In genomic region chr15:90839187-90840071, GRCh38 we compare ENCODE assay signal across 8 cellular contexts. TPM values are rescaled to one million over a fixed set of nuclear protein-coding genes. Genes with fewer than 3 reads are reported as not detected.
A peak's percentile ranks its signal among the peaks of the same experiment; 100 is the strongest.
DNase-seq lines count a peak whose midpoint lies in the region; ATAC-seq and TF ChIP-seq lines count a peak whose summit lies in the region.

No MANE protein-coding gene starts in this region.

- peak overlapping the region; percentile 28 for H4K12ac ChIP-seq in trophoblast cell (ENCODE audit: low read depth, low read length)

- H3K9ac ChIP-seq in BLaER1 (peak overlapping the region; percentile 81), trophoblast cell (ENCODE audit: low read length) (no peak overlapping the region)

- no peak overlapping the region for H3K23ac ChIP-seq in trophoblast cell (ENCODE audit: low read length)

- H3K9me3 ChIP-seq in BLaER1 (no peaks in the 10 kb centered on the region), trophoblast cell (ENCODE audit: insufficient read depth, low read depth, low read length) (no peaks in the 10 kb centered on the region)

- H2BK12ac ChIP-seq in trophoblast cell (ENCODE audit: low read length), result peak overlapping the region; percentile 81

- H3K4ac ChIP-seq in trophoblast cell (ENCODE audit: low read depth, low read length), result peak overlapping the region; percentile 38

- H2AFZ ChIP-seq in trophoblast cell (ENCODE audit: insufficient read depth, low read length, poor library complexity), result peak overlapping the region; percentile 42

- peak overlapping the region; percentile 90 for H3K4me2 ChIP-seq in BLaER1
- no peak overlapping the region for H3K4me2 ChIP-seq in trophoblast cell (ENCODE audit: low read length)

- DNase-seq in RWPE1 (ENCODE audit: low spot score) (peak; percentile 38), fibroblast of pulmonary artery (ENCODE audit: low read depth) (peak; percentile 51), trophoblast cell (peak; percentile 77 to 82), NCI-H510A treated with DMSO at 0.1 percent for 48 hours (lab: John Stamatoyannopoulos, UW) (no peak)

- H3K18ac ChIP-seq in trophoblast cell (ENCODE audit: low read length), result peak overlapping the region; percentile 20

- peak overlapping the region; percentile 67 for H2BK120ac ChIP-seq in trophoblast cell (ENCODE audit: insufficient read depth, low read length, poor library complexity)

- H4K91ac ChIP-seq in trophoblast cell (ENCODE audit: low read depth, low read length), result peak overlapping the region; percentile 87

- no peaks in the 10 kb centered on the region for H4K20me1 ChIP-seq in BLaER1

- CTCF ChIA-PET in RWPE1 (lab: Yijun Ruan, JAX), result interaction anchor here (0.7 to 1.0 kb wide), 3 partner anchors 12 to 689 kb away, joined by 3 to 6 read pairs (median 3); no protein-coding TSS in a partner anchor

- peaks cover 18% of the 10 kb centered on the region; the same call in 1 of the 2 replicates for H3K36me3 ChIP-seq in BLaER1
- H3K36me3 ChIP-seq in trophoblast cell (ENCODE audit: control insufficient read depth in 1 of 2, insufficient read depth in 2 of 2, low read length in 2 of 2), result no peaks in the 10 kb centered on the region

- peaks cover 20% of the 10 kb centered on the region for H3K79me1 ChIP-seq in trophoblast cell (ENCODE audit: low read length)

- peaks cover 53% of the 10 kb centered on the region for H3K4me1 ChIP-seq in BLaER1
- peaks cover 20 to 21% of the 10 kb centered on the region in 2 experiments for H3K4me1 ChIP-seq in trophoblast cell (ENCODE audit: control insufficient read depth in 1 of 2, insufficient read depth in 2 of 2, low read length in 2 of 2)

- peak overlapping the region; percentile 89 for H2AK5ac ChIP-seq in trophoblast cell (ENCODE audit: low read length)

- TF ChIP-seq CTCF in RWPE1 (conservative IDR thresholded peaks at IDR 0.05; ENCODE audit: low read depth) (no peak), fibroblast of pulmonary artery (IDR thresholded peaks at IDR 0.05; ENCODE audit: low read length, missing control alignments) (no peak)

- H3K79me2 ChIP-seq in trophoblast cell (ENCODE audit: control insufficient read depth, insufficient read depth, low read length, poor library complexity), result no peaks in the 10 kb centered on the region

- POLR2A ChIA-PET in RWPE1 (lab: Yijun Ruan, JAX; ENCODE audit: low non-redundant PET), result interaction anchor here (0.5 to 0.8 kb wide), 3 partner anchors 13 to 37 kb away, joined by 3 to 5 read pairs (median 3); no protein-coding TSS in a partner anchor

- WGBS in trophoblast cell (ENCODE audit: extremely low coverage, insufficient coverage, insufficient read length), result no CpG with 5 or more reads among the region's 19 CpGs

- H4K8ac ChIP-seq in trophoblast cell (ENCODE audit: low read depth, low read length), result peak overlapping the region; percentile 81

- peak overlapping the region; percentile 76 for H3K14ac ChIP-seq in trophoblast cell (ENCODE audit: low read length)

- H3K27me3 ChIP-seq in BLaER1 (no peaks in the 10 kb centered on the region), trophoblast cell (ENCODE audit: insufficient read depth, low read length) (no peaks in the 10 kb centered on the region)

- peak overlapping the region; percentile 64 for H3K4me3 ChIP-seq in BLaER1
- H3K4me3 ChIP-seq in fibroblast of pulmonary artery (replicated peaks; ENCODE audit: low read depth, low read length), result no peak overlapping the region
- H3K4me3 ChIP-seq in trophoblast cell (ENCODE audit: low read depth, low read length), result no peak overlapping the region

- peak overlapping the region; percentile 73 for H2BK5ac ChIP-seq in trophoblast cell (ENCODE audit: low read depth, low read length, poor library complexity)

- ATAC-seq in GM18870 (IDR thresholded peaks at IDR 0.05; ENCODE audit: unreplicated experiment) (peak; percentile 89), HG03108 (IDR thresholded peaks at IDR 0.05; ENCODE audit: unreplicated experiment) (peak; percentile 71), HG03457 (IDR thresholded peaks at IDR 0.05; ENCODE audit: unreplicated experiment) (no peak)

- H3K27ac ChIP-seq in BLaER1 (peak overlapping the region; percentile 91), RWPE1 (peak overlapping the region; percentile 70), trophoblast cell (ENCODE audit: low read depth, low read length) (peak overlapping the region; percentile 60)

RNA-seq across cellular contexts. Expression of gene FURIN, which starts 29.0 kb away (rescaled TPM):
- polyA plus RNA-seq in trophoblast cell (2013), result 241 and 261 TPM in 2 replicates

RNA-seq across cellular contexts. Expression of gene FES, which starts 44.9 kb away (rescaled TPM):
- polyA plus RNA-seq in trophoblast cell (2013), result 11.0 and 11.7 TPM in 2 replicates
